Comparison of ENCODE assay signal across 26 cellular contexts in the genomic region with DNA sequence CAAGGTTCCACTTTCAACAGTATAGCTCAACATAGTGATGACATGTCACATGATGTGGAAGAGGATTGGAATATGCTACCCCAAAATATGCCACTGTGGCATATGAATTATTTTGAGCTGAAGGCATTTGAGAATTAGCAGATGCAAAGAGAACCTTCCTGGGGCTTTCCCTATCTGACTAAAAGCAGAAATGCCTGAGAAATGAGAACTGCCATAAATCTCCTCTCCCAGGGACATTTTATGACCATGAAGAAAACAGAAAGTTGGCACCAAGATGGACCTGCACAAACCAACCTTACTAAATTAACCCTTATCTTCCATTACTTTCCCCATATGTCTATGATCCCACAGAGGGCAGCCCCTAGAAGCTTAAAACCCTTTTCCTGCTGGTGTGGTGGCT. TPM values are rescaled to one million over a fixed set of nuclear protein-coding genes. Genes with fewer than 3 reads are reported as not detected.
DNase-seq lines count a peak whose midpoint lies in the region; ATAC-seq and TF ChIP-seq lines count a peak whose summit lies in the region.
"Had no signal": no experiment of that assay in that cellular context is flagged by ENCODE, and none has a peak within 500 bp of the region (broad histone marks: within the 10 kb centered on the region; RNA-seq: fewer than 3 reads in every experiment).

No MANE protein-coding gene starts in this region.

- no peaks in the 10 kb centered on the region for H4K20me1 ChIP-seq in mammary epithelial cell (ENCODE audit: insufficient read depth, low read length)

- H3K4me3 Mint-ChIP-seq in effector memory CD8-positive, alpha-beta T cell: no peak overlapping the region
- H3K4me3 Mint-ChIP-seq in CD4-positive, alpha-beta T cell: no peak overlapping the region
- H3K4me3 Mint-ChIP-seq: activated CD4-positive, alpha-beta T cell treated with anti-CD3 and anti-CD28 coated beads for 36 hours; activated T-cell treated with anti-CD3 and anti-CD28 coated beads, Interleukin-2, amount 50 U/mL, for 4 hours; IgD-negative memory B cell had no signal

- H3K4me3 ChIP-seq in mammary epithelial cell (replicated peaks in 1 of 3; ENCODE audit: insufficient read depth in 1 of 3, low read depth in 2 of 3, low read length in 3 of 3): no peak overlapping the region
- H3K4me3 ChIP-seq in breast epithelium: no peak overlapping the region
- H3K4me3 ChIP-seq: coronary artery, lower lobe of right lung, MG63, prostate gland had no signal

- H3K4me1 ChIP-seq in mammary epithelial cell (ENCODE audit: insufficient read depth, low read length) (peaks cover 33% of the 10 kb centered on the region), breast epithelium (no peaks in the 10 kb centered on the region), foreskin keratinocyte (peaks cover 21% of the 10 kb centered on the region)
- H3K4me1 ChIP-seq: prostate gland had no signal

- intact Hi-C loops in mammary epithelial cell (cut with micrococcal nuclease) (no loop called here), breast epithelium (cut with DNase I; ENCODE audit: low total_unique reads) (no loop called here)
- intact Hi-C loops in CD4-positive, alpha-beta T cell (cut with DNase I, micrococcal nuclease): no loop called here

- no peak overlapping the region for H2AFZ ChIP-seq in mammary epithelial cell (ENCODE audit: low read depth, low read length)

- H3K4me2 ChIP-seq in mammary epithelial cell (ENCODE audit: insufficient read depth, low read depth, low read length): peak overlapping the region; percentile 29

- H3K27me3 Mint-ChIP-seq in effector memory CD8-positive, alpha-beta T cell: no peaks in the 10 kb centered on the region
- peaks cover 4% of the 10 kb centered on the region for H3K27me3 Mint-ChIP-seq in CD4-positive, alpha-beta T cell
- H3K27me3 Mint-ChIP-seq: activated CD4-positive, alpha-beta T cell treated with anti-CD3 and anti-CD28 coated beads for 36 hours; IgD-negative memory B cell had no signal

- H3K27ac ChIP-seq in mammary epithelial cell (ENCODE audit: insufficient read depth, low read depth, low read length) (peak overlapping the region; percentile 97), breast epithelium (peak overlapping the region in 1 of 2 donors; percentile 27), foreskin keratinocyte (peak overlapping the region; percentile 91)
- H3K27ac ChIP-seq in CD4-positive, alpha-beta T cell (ENCODE audit: low read depth, low read length): no peak overlapping the region
- H3K27ac ChIP-seq: coronary artery, lower lobe of right lung, prostate gland had no signal

- H3K27me3 ChIP-seq in mammary epithelial cell (ENCODE audit: insufficient read depth, low read length): no peaks in the 10 kb centered on the region
- no peaks in the 10 kb centered on the region for H3K27me3 ChIP-seq in breast epithelium
- H3K27me3 ChIP-seq in foreskin keratinocyte: no peaks in the 10 kb centered on the region
- H3K27me3 ChIP-seq in CD4-positive, alpha-beta T cell (ENCODE audit: control insufficient read depth, insufficient read depth, low read length): no peaks in the 10 kb centered on the region
- H3K27me3 ChIP-seq: MG63 had no signal

- TF ChIP-seq POLR2A in breast epithelium (IDR thresholded peaks at IDR 0.05): no peak

- dilution Hi-C loops in mammary epithelial cell (cut with HindIII; ENCODE audit: low sequenced_read_pairs): no loop called here

- H3K9ac ChIP-seq in mammary epithelial cell (ENCODE audit: insufficient read depth, low read length): peak overlapping the region; percentile 43

- in situ Hi-C loops in mammary epithelial cell (cut with MboI; ENCODE audit: low sequenced_read_pairs in 2 of 2): no loop called here

- no TSS peak for BruUV-seq in mammary epithelial cell (replicated peaks; lab: Mats Ljungman, UMichigan)

- H3K9me3 ChIP-seq in mammary epithelial cell (replicated peaks; ENCODE audit: insufficient read depth, low read length) (no peaks in the 10 kb centered on the region), breast epithelium (no peaks in the 10 kb centered on the region)
- H3K9me3 ChIP-seq in CD4-positive, alpha-beta T cell (ENCODE audit: control insufficient read depth, low read length): no peaks in the 10 kb centered on the region
- H3K9me3 ChIP-seq: lower lobe of right lung, MG63, prostate gland had no signal

- POLR2A ChIA-PET in CD4-positive, alpha-beta T cell (lab: Charles Lee): interaction anchor here (1.1 to 1.6 kb wide), 2 partner anchors 35 to 175 kb away, joined by 3 to 6 read pairs; no protein-coding TSS in a partner anchor

- H3K79me2 ChIP-seq in mammary epithelial cell (ENCODE audit: insufficient read depth, low read length): no peaks in the 10 kb centered on the region

- H3K27ac Mint-ChIP-seq in effector memory CD8-positive, alpha-beta T cell: no peak overlapping the region
- H3K27ac Mint-ChIP-seq in CD4-positive, alpha-beta T cell: no peak overlapping the region
- H3K27ac Mint-ChIP-seq: activated CD4-positive, alpha-beta T cell treated with anti-CD3 and anti-CD28 coated beads for 36 hours; IgD-negative memory B cell had no signal

- TF ChIP-seq CTCF in mammary epithelial cell (conservative IDR thresholded peaks at IDR 0.05 in 1 of 2, IDR thresholded peaks at IDR 0.05 in 1 of 2; ENCODE audit: extremely low read depth in 1 of 2, insufficient read depth in 1 of 2, low read depth in 1 of 2, low read length in 2 of 2): no peak
- no peak for TF ChIP-seq CTCF in breast epithelium (IDR thresholded peaks at IDR 0.05)
- no peak for TF ChIP-seq CTCF in foreskin keratinocyte (conservative IDR thresholded peaks at IDR 0.05)
- no peak for TF ChIP-seq CTCF in CD4-positive, alpha-beta T cell (IDR thresholded peaks at IDR 0.05)

- DNase-seq in mammary epithelial cell (peak; percentile 67), breast epithelium (ENCODE audit: low spot score in 2 of 2) (no peak), foreskin keratinocyte (peak; percentile 33 to 39), SK-N-DZ (ENCODE audit: low spot score) (no peak), T-helper 9 cell (no peak)
- no peak for DNase-seq in effector memory CD8-positive, alpha-beta T cell
- DNase-seq in CD4-positive, alpha-beta T cell: no peak
- DNase-seq: 8988T; activated CD4-positive, alpha-beta T cell treated with anti-CD3 and anti-CD28 coated beads for 36 hours; activated naive CD4-positive, alpha-beta T cell; activated T-cell treated with anti-CD3 and anti-CD28 coated beads, Interleukin-2, amount 50 U/mL, for 4 hours; amniotic stem cell; COR-L47; GOT3; islet precursor cell; lower lobe of right lung; MG63; NCI-H1694; NCI-H82; Right ventricle myocardium superior; small intestine; stimulated activated naive CD4-positive, alpha-beta T cell had no signal

- peaks cover 5% of the 10 kb centered on the region for H3K36me3 Mint-ChIP-seq in effector memory CD8-positive, alpha-beta T cell (ENCODE audit: insufficient read depth)
- H3K36me3 Mint-ChIP-seq in CD4-positive, alpha-beta T cell (ENCODE audit: low read depth): no peaks in the 10 kb centered on the region
- H3K36me3 Mint-ChIP-seq: IgD-negative memory B cell had no signal

- H3K36me3 ChIP-seq in mammary epithelial cell (ENCODE audit: insufficient read depth, low read length): no peaks in the 10 kb centered on the region
- no peaks in the 10 kb centered on the region for H3K36me3 ChIP-seq in breast epithelium
- H3K36me3 ChIP-seq: lower lobe of right lung, MG63, prostate gland had no signal

- no peaks in the 10 kb centered on the region for H3K4me1 Mint-ChIP-seq in effector memory CD8-positive, alpha-beta T cell (ENCODE audit: low read depth in 2 of 2)
- H3K4me1 Mint-ChIP-seq in CD4-positive, alpha-beta T cell (ENCODE audit: low read depth): peaks cover 6% of the 10 kb centered on the region
- H3K4me1 Mint-ChIP-seq: activated CD4-positive, alpha-beta T cell treated with anti-CD3 and anti-CD28 coated beads for 36 hours had no signal

- H3K9me3 Mint-ChIP-seq in effector memory CD8-positive, alpha-beta T cell: no peaks in the 10 kb centered on the region
- no peaks in the 10 kb centered on the region for H3K9me3 Mint-ChIP-seq in CD4-positive, alpha-beta T cell
- H3K9me3 Mint-ChIP-seq: activated T-cell treated with anti-CD3 and anti-CD28 coated beads, Interleukin-2, amount 50 U/mL, for 4 hours; IgD-negative memory B cell had no signal

- ATAC-seq in SK-N-SH treated with all-trans-retinoic acid at 6 μM for 48 hours (no peak; the same call in 2 of the 3 replicates), foreskin keratinocyte (peak; percentile 44)
- ATAC-seq in effector memory CD8-positive, alpha-beta T cell (replicated peaks): no peak
- no peak for ATAC-seq in CD4-positive, alpha-beta T cell (ENCODE audit: poor library complexity)
- ATAC-seq: activated CD4-positive, alpha-beta T cell treated with anti-CD3 and anti-CD28 coated beads for 36 hours; activated T-cell treated with anti-CD3 and anti-CD28 coated beads, Interleukin-2, amount 50 U/mL, for 4 hours; lower lobe of right lung had no signal

- CTCF ChIA-PET in mammary epithelial cell (lab: Charles Lee; ENCODE audit: low non-redundant PET): interaction anchor here (0.5 to 0.7 kb wide), 3 partner anchors 62 to 732 kb away, joined by 4 to 6 read pairs (median 4); no protein-coding TSS in a partner anchor
- CTCF ChIA-PET in CD4-positive, alpha-beta T cell (lab: Charles Lee): no interaction called here

TF ChIP-seq in SK-N-SH treated with all-trans-retinoic acid at 6 μM for 48 hours, 23 proteins besides CTCF, POLR2A, EP300 and RAD21:
- TF ChIP-seq ZFP30 (CRISPR knock-in tag; IDR thresholded peaks at IDR 0.05) (no peak), ZC3H10 (CRISPR knock-in tag; IDR thresholded peaks at IDR 0.05) (0 out of 2 replicates have a peak, but pooled peaks have one; percentile 21), ZNF70 (CRISPR knock-in tag; IDR thresholded peaks at IDR 0.05) (no peak), ISL1 (CRISPR knock-in tag; IDR thresholded peaks at IDR 0.05) (peak; percentile 22; the same call in 1 of the 2 replicates), ARNTL (CRISPR knock-in tag; IDR thresholded peaks at IDR 0.05; ENCODE audit: borderline replicate concordance, low read depth) (no peak)

RNA-seq across cellular contexts. Expression of a gene that starts 24.9 kb away (rescaled TPM):
- total RNA-seq in mammary epithelial cell: 10 to 100 TPM; 12.7 to 14.3 TPM
- 9.9 TPM for polyA plus RNA-seq in mammary epithelial cell
- not detected for polyA minus RNA-seq in mammary epithelial cell
- 10 to 100 TPM; 22.2 to 37.3 (median 23.3) TPM for total RNA-seq in breast epithelium
- 13.6 and 14.8 TPM in 2 replicates for total RNA-seq in foreskin keratinocyte
- 6.8 and 7.4 TPM in 2 replicates for polyA plus RNA-seq in foreskin keratinocyte
- 20.7 and 29.7 TPM in 2 replicates for polyA plus RNA-seq in SK-N-DZ (2014; cell fraction: cytosol; rRNA removed)
- polyA plus RNA-seq in SK-N-DZ (2014; cell fraction: nucleus; rRNA removed): 23.2 and 23.8 TPM in 2 replicates
- total RNA-seq in CD4-positive, alpha-beta T cell: 10 to 100 TPM; 55.7 to 56.9 TPM

RNA-seq across cellular contexts. Expression of a gene that starts 35.5 kb away (rescaled TPM):
- total RNA-seq in mammary epithelial cell (10 to 100 TPM in 1 of 2 donors, 1 to 10 TPM in 1; 4.8 to 16.6 TPM), breast epithelium (10 to 100 TPM in 2 of 3 donors, 1 to 10 TPM in 1; 7.9 to 23.0 (median 13.8) TPM), foreskin keratinocyte (18.5 and 23.3 TPM in 2 replicates)
- polyA plus RNA-seq in mammary epithelial cell (8.6 TPM), foreskin keratinocyte (21.2 and 27.9 TPM in 2 replicates)
- 7.9 TPM for polyA minus RNA-seq in mammary epithelial cell
- polyA plus RNA-seq in SK-N-DZ (2014; cell fraction: cytosol; rRNA removed): 8.4 and 14.1 TPM in 2 replicates
- 4.0 and 4.8 TPM in 2 replicates for polyA plus RNA-seq in SK-N-DZ (2014; cell fraction: nucleus; rRNA removed)
- total RNA-seq in CD4-positive, alpha-beta T cell: 10 to 100 TPM; 12.5 to 12.8 TPM

Comparison
In these comparisons a context has a peak if more than half of its experiments do, and no peak if none do; other contexts are left out.
1. DNase-seq: peak in mammary epithelial cell (single experiment) and foreskin keratinocyte (2 of 2); none in breast epithelium (0 of 2), effector memory CD8-positive, alpha-beta T cell (0 of 3), SK-N-DZ (single experiment), T-helper 9 cell (single experiment) and CD4-positive, alpha-beta T cell (0 of 10).